ENCODE assay signal across 17 cellular contexts in the genomic region with DNA sequence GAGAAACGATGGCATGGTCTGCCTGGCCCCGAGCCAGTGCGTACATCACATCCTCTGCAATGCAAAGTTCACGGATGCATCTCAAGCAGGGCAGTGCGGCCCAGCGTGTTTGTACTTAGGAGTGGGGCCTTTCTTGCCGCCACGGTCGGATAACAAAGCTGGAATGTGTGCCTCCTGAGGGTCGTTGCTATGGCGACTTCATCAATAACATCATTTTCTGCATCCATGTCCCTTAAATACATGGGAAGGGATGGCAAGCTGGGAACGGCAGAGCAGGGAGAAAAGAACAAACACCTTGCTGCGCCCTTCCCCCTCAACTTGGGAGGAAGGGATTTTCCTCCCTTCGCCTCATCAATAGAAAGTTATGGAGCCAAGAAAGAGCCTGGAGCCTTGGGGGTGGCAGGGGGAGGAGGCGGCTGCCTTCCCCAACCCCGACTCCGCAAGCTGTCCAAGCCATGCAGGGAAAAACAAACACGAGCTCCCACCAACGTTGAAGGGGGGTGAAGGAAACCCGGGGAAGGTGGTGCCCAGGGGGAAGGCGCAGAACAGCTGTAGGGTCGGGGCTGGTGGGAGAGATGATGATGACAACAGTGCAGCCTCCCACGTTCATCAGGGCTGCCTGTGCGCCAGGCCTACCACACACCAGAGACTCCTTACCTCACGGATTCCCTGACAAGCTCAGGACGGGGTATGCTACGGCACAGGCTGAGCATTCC.
"Had no signal": no experiment of that assay in that cellular context is flagged by ENCODE, and none has a peak within 500 bp of the region (broad histone marks: within the 10 kb centered on the region; RNA-seq: fewer than 3 reads in every experiment).

No MANE protein-coding gene starts in this region.

- DNase-seq: activated CD4-positive, alpha-beta T cell treated with anti-CD3 and anti-CD28 coated beads, Interleukin-2, amount 50 U/mL, for 1 hour; activated CD4-positive, CD25-positive, alpha-beta regulatory T cell treated with anti-CD3 and anti-CD28 coated beads, Interleukin-2, amount 50 U/mL, for 72 hours; activated effector memory CD4-positive, alpha-beta T cell treated with anti-CD3 and anti-CD28 coated beads, Interleukin-2, amount 50 U/mL, for 16 hours; activated naive CD4-positive, alpha-beta T cell treated with anti-CD3 and anti-CD28 coated beads, Interleukin-2, amount 50 U/mL, for 16 hours; activated T-cell treated with anti-CD3 and anti-CD28 coated beads, Interleukin-2, amount 50 U/mL, for 72 hours; aorta; cerebellar nuclear complex; cortex of kidney; effector CD8-positive, alpha-beta T cell; esophagus squamous epithelium; naive thymus-derived CD8-positive, alpha-beta T cell; right cardiac atrium; stimulated activated naive CD8-positive, alpha-beta T cell treated with anti-CD3 and anti-CD28 coated beads, Interleukin-15, Interleukin-2, amounts not matched to agents 100 U/mL and 50 U/mL, for 24 hours; substantia nigra; tibial artery; uterus had no signal

- H3K36me3 Mint-ChIP-seq: naive thymus-derived CD8-positive, alpha-beta T cell had no signal

- H3K27ac Mint-ChIP-seq: activated T-cell treated with anti-CD3 and anti-CD28 coated beads, Interleukin-2, amount 50 U/mL, for 72 hours had no signal

- ATAC-seq: activated T-cell treated with anti-CD3 and anti-CD28 coated beads, Interleukin-2, amount 50 U/mL, for 72 hours; naive thymus-derived CD8-positive, alpha-beta T cell; right cardiac atrium; stimulated activated naive CD8-positive, alpha-beta T cell treated with anti-CD3 and anti-CD28 coated beads, Interleukin-15, Interleukin-2, amounts not matched to agents 100 U/mL and 50 U/mL, for 24 hours had no signal

- FAIRE-seq: bronchial epithelial cell had no signal

- H3K9me3 Mint-ChIP-seq: activated T-cell treated with anti-CD3 and anti-CD28 coated beads, Interleukin-2, amount 50 U/mL, for 72 hours; naive thymus-derived CD8-positive, alpha-beta T cell had no signal

- H3K4me3 Mint-ChIP-seq: activated T-cell treated with anti-CD3 and anti-CD28 coated beads, Interleukin-2, amount 50 U/mL, for 72 hours; naive thymus-derived CD8-positive, alpha-beta T cell had no signal
